In genomic region chr2:101883860-101884259, GRCh38 we compare ENCODE assay signal across 8 cellular contexts.
DNase-seq lines count a peak whose midpoint lies in the region; TF ChIP-seq lines count a peak whose summit lies in the region.

No MANE protein-coding gene starts in this region.

- DNase-seq in activated gamma-delta T cell treated with Interleukin-2 at 50 U/mL for 16 hours (peak; percentile 17), activated gamma-delta T cell (lab: John Stamatoyannopoulos, UW) (no peak), HL-60 (ENCODE audit: low read depth in 1 of 2, low spot score in 1 of 2) (peak; percentile 20 to 50), SKM-1 (lab: John Stamatoyannopoulos, UW; ENCODE audit: unreplicated experiment) (peak; percentile 42), dorsolateral prefrontal cortex (no peak), myocyte (ENCODE audit: low read depth) (peak; percentile 63), superior temporal gyrus (ENCODE audit: extremely low spot score) (no peak), anterior cingulate cortex (lab: John Stamatoyannopoulos, UW) (no peak)

- TF ChIP-seq CTCF in HL-60 (IDR thresholded peaks at IDR 0.05; ENCODE audit: insufficient read depth, low read length) (peak; percentile 19), dorsolateral prefrontal cortex (IDR thresholded peaks at IDR 0.05 in 54 of 56, conservative IDR thresholded peaks at IDR 0.05 in 2 of 56; ENCODE audit: low read depth in 1 of 56, partially characterized antibody in 56 of 56) (peak in 55 of 56 donors; percentile 23 to 73 (median 54))

- intact Hi-C loops in dorsolateral prefrontal cortex (cut with DNase I), result loop anchor here in 1 of 2 donors (5.0 kb wide), 1 partner anchor 42 kb away; no protein-coding TSS in a partner anchor

- H3K27ac ChIP-seq in HL-60 (replicated peaks) (no peak overlapping the region), dorsolateral prefrontal cortex (peak overlapping the region in 9 of 59 donors; percentile 8 to 56 (median 24))

- H3K27me3 ChIP-seq in HL-60 (ENCODE audit: insufficient read depth, poor library complexity, severe bottlenecking) (no peaks in the 10 kb centered on the region), dorsolateral prefrontal cortex (no peaks in the 10 kb centered on the region)

- no peak overlapping the region for H3K4me3 ChIP-seq in HL-60 (replicated peaks; ENCODE audit: insufficient read depth, low read length)
- no peak overlapping the region for H3K4me3 ChIP-seq in dorsolateral prefrontal cortex

Comparison
In these comparisons a context has a peak if more than half of its experiments do, and no peak if none do; other contexts are left out.
1. DNase-seq: peak in activated gamma-delta T cell treated with Interleukin-2 at 50 U/mL for 16 hours (single experiment), HL-60 (2 of 2), SKM-1 (single experiment) and myocyte (single experiment); none in activated gamma-delta T cell (single experiment), dorsolateral prefrontal cortex (0 of 10), superior temporal gyrus (single experiment) and anterior cingulate cortex (0 of 58).